Comparison of ENCODE assay signal across 9 cellular contexts in the genomic region with DNA sequence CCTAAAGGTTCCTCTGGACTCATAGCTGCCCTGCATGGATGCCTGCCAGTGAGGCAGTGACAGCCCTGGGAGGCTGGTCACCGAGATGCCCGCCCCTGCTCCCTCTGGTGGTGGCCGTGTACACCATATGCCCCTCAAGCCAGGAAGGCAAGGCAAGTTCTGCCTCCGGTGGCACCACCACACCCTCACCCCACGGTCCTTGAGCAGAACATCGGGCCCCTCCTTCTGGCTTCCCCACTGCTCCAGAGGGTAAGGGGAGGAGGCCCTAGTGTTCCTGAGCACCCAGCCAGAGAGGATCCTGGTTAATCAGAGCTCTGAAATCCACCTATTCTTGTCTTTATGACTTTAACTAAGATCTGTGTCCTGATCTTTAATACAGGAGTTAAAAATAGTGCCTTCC. TPM values are rescaled to one million over a fixed set of nuclear protein-coding genes. Genes with fewer than 3 reads are reported as not detected.
DNase-seq lines count a peak whose midpoint lies in the region; ATAC-seq, FAIRE-seq and TF ChIP-seq lines count a peak whose summit lies in the region.
"Had no signal": no experiment of that assay in that cellular context is flagged by ENCODE, and none has a peak within 500 bp of the region (broad histone marks: within the 10 kb centered on the region; RNA-seq: fewer than 3 reads in every experiment).

No MANE protein-coding gene starts in this region.

- ATAC-seq in HG02623 (IDR thresholded peaks at IDR 0.05; ENCODE audit: unreplicated experiment) (peak; percentile 55), K562 (peak; percentile 84)

- POLR2A ChIA-PET in RWPE1 (lab: Yijun Ruan, JAX; ENCODE audit: low non-redundant PET) (interaction anchor here (7.6 kb wide), 1 partner anchor 9 kb away, joined by 56 read pairs; a partner anchor contains a TSS), K562 (lab: Yijun Ruan, JAX) (interaction anchor here (0.7 to 6.8 kb wide), 6 partner anchors 10 to 373 kb away, joined by 3 to 70 read pairs (median 3); a partner anchor contains a TSS), HEK293T (lab: Yijun Ruan, JAX) (interaction anchor here (0.7 to 6.3 kb wide), 2 partner anchors 9 to 17 kb away, joined by 3 to 72 read pairs; a partner anchor contains a TSS)

- in situ Hi-C loops in K562 (cut with MboI): no loop called here

- H3K4me1 ChIP-seq in K562 (replicated peaks in 1 of 2; ENCODE audit: control insufficient read depth in 2 of 2, insufficient read depth in 2 of 2, low read length in 2 of 2): peaks cover 9 to 24% of the 10 kb centered on the region in 2 experiments; a peak in 4 of 5 replicates
- peaks cover 20% of the 10 kb centered on the region for H3K4me1 ChIP-seq in mesenchymal stem cell (ENCODE audit: control insufficient read depth, insufficient read depth, low read depth, low read length)

- H2BK15ac ChIP-seq in mesenchymal stem cell (ENCODE audit: low read depth, poor library complexity, severe bottlenecking): no peak overlapping the region

- H3K9me3 ChIP-seq in K562 (replicated peaks; ENCODE audit: control insufficient read depth, insufficient read depth, low read depth, low read length) (no peaks in the 10 kb centered on the region), mesenchymal stem cell (ENCODE audit: control insufficient read depth, low read length) (peaks cover 5% of the 10 kb centered on the region)

- H3K18ac ChIP-seq in mesenchymal stem cell (ENCODE audit: low read depth in 1 of 2, low read length in 2 of 2): peak overlapping the region in 1 of 2 experiments; percentile 5

- peak overlapping the region; percentile 11 for H2BK120ac ChIP-seq in mesenchymal stem cell (ENCODE audit: low read depth, low read length)

- H3K79me1 ChIP-seq in mesenchymal stem cell (replicated peaks; ENCODE audit: low read length, poor library complexity, severe bottlenecking): peaks cover 4% of the 10 kb centered on the region

- no peak overlapping the region for H2BK5ac ChIP-seq in mesenchymal stem cell (ENCODE audit: low read depth, low read length, poor library complexity, severe bottlenecking)

- peak; percentile 67 for FAIRE-seq in K562 (lab: Jason Lieb, UNC)

- peak; percentile 23 for DNase-seq in activated naive CD8-positive, alpha-beta T cell treated with anti-CD3 and anti-CD28 coated beads, Interleukin-2, amount 50 U/mL, for 16 hours (ENCODE audit: low read depth, low spot score)
- DNase-seq in activated naive CD8-positive, alpha-beta T cell treated with anti-CD3 and anti-CD28 coated beads for 36 hours: no peak
- DNase-seq in RWPE1 (ENCODE audit: low spot score) (no peak), K562 (ENCODE audit: extremely low read depth in 1 of 4, low spot score in 3 of 4) (peak; percentile 65 to 73 (median 68)), mesenchymal stem cell (peak; percentile 70), NCI-H187 treated with DMSO at 0.1 percent for 48 hours (lab: John Stamatoyannopoulos, UW) (no peak), HEK293T (ENCODE audit: extremely low spot score) (no peak)

- no peak overlapping the region for H4K91ac ChIP-seq in mesenchymal stem cell (ENCODE audit: low read length)

- TF ChIP-seq CTCF in RWPE1 (conservative IDR thresholded peaks at IDR 0.05; ENCODE audit: low read depth): no peak; the same call in 1 of the 2 replicates
- TF ChIP-seq CTCF in K562 (IDR thresholded peaks at IDR 0.05 in 2 of 3, conservative IDR thresholded peaks at IDR 0.05 in 1 of 3; ENCODE audit: insufficient read depth in 2 of 3, low read depth in 1 of 3, low read length in 3 of 3): peak; percentile 62 to 77 (median 76)

- no peak overlapping the region for H3K27ac Mint-ChIP-seq in activated naive CD8-positive, alpha-beta T cell treated with anti-CD3 and anti-CD28 coated beads for 36 hours
- H3K27ac Mint-ChIP-seq: stimulated activated naive CD8-positive, alpha-beta T cell treated with anti-CD3 and anti-CD28 coated beads, Interleukin-15, Interleukin-2, amounts not matched to agents 100 ng/mL and 50 ng/mL, for 24 hours had no signal

- no peaks in the 10 kb centered on the region for H3K79me2 ChIP-seq in K562 (ENCODE audit: control insufficient read depth, insufficient read depth, low read length)

- TF ChIP-seq EP300 in K562 (IDR thresholded peaks at IDR 0.05; ENCODE audit: low read length): no peak

- no peaks in the 10 kb centered on the region for H3K27me3 Mint-ChIP-seq in activated naive CD8-positive, alpha-beta T cell treated with anti-CD3 and anti-CD28 coated beads for 36 hours
- H3K27me3 Mint-ChIP-seq: stimulated activated naive CD8-positive, alpha-beta T cell treated with anti-CD3 and anti-CD28 coated beads, Interleukin-15, Interleukin-2, amounts not matched to agents 100 ng/mL and 50 ng/mL, for 24 hours had no signal

- peak overlapping the region; percentile 15 to 65 for H3K4ac ChIP-seq in mesenchymal stem cell (ENCODE audit: low read depth in 1 of 2, low read length in 2 of 2)

- H3K36me3 Mint-ChIP-seq in activated naive CD8-positive, alpha-beta T cell treated with anti-CD3 and anti-CD28 coated beads for 36 hours: no peaks in the 10 kb centered on the region

- H3K27ac ChIP-seq in RWPE1 (peak overlapping the region; percentile 99), K562 (ENCODE audit: extremely low read depth, low read depth, low read length) (no peak overlapping the region), mesenchymal stem cell (ENCODE audit: low read length, poor library complexity, severe bottlenecking) (no peak overlapping the region)

- H3K23ac ChIP-seq in mesenchymal stem cell (ENCODE audit: low read length in 2 of 2): no peak overlapping the region

- H3K9me3 Mint-ChIP-seq in activated naive CD8-positive, alpha-beta T cell treated with anti-CD3 and anti-CD28 coated beads for 36 hours: no peaks in the 10 kb centered on the region
- H3K9me3 Mint-ChIP-seq: stimulated activated naive CD8-positive, alpha-beta T cell treated with anti-CD3 and anti-CD28 coated beads, Interleukin-15, Interleukin-2, amounts not matched to agents 100 ng/mL and 50 ng/mL, for 24 hours had no signal

- H3K36me3 ChIP-seq in K562 (ENCODE audit: control insufficient read depth, insufficient read depth, low read length) (no peaks in the 10 kb centered on the region), mesenchymal stem cell (ENCODE audit: control insufficient read depth in 1 of 2, insufficient read depth in 2 of 2, low read depth in 1 of 2, low read length in 2 of 2) (peaks cover 24 to 45% of the 10 kb centered on the region in 2 experiments)

- H3K4me3 ChIP-seq in K562 (no peak overlapping the region), mesenchymal stem cell (ENCODE audit: insufficient read depth in 1 of 2, low read depth in 1 of 2, low read length in 2 of 2) (no peak overlapping the region)

- CTCF ChIA-PET in RWPE1 (lab: Yijun Ruan, JAX): interaction anchor here (0.6 to 3.4 kb wide), 7 partner anchors 8 to 1553 kb away, joined by 3 to 25 read pairs (median 3); a partner anchor contains a TSS
- CTCF ChIA-PET in K562 (lab: Yijun Ruan, JAX; ENCODE audit: low intra/inter-chr PET ratio): no interaction called here
- CTCF ChIA-PET in HEK293T (lab: Yijun Ruan, JAX): interaction anchor here (2.5 kb wide), 1 partner anchor 10 kb away, joined by 11 read pairs; a partner anchor contains a TSS

- WGBS in K562 (ENCODE audit: insufficient coverage, low coverage, missing lambda C conversion rate): 31% methylated on average over 5 of the region's 6 CpGs
- 13% methylated on average over 6 of the region's 6 CpGs for WGBS in mesenchymal stem cell

- H3K4me1 Mint-ChIP-seq in activated naive CD8-positive, alpha-beta T cell treated with anti-CD3 and anti-CD28 coated beads for 36 hours: peaks cover 2% of the 10 kb centered on the region

- BruUV-seq in K562 (replicated peaks; lab: Mats Ljungman, UMichigan): no TSS peak

- H3K27me3 ChIP-seq in K562 (ENCODE audit: control insufficient read depth in 2 of 2, insufficient read depth in 2 of 2, low read length in 2 of 2) (no peaks in the 10 kb centered on the region), mesenchymal stem cell (ENCODE audit: control insufficient read depth in 1 of 2, insufficient read depth in 1 of 2, low read length in 2 of 2) (no peaks in the 10 kb centered on the region)

- intact Hi-C loops in K562 (cut with micrococcal nuclease): no loop called here

- H2AFZ ChIP-seq in K562 (ENCODE audit: low read depth, low read length) (no peak overlapping the region), mesenchymal stem cell (ENCODE audit: low read depth, low read length) (no peak overlapping the region)

- peak overlapping the region; percentile 50 for H4K8ac ChIP-seq in mesenchymal stem cell (ENCODE audit: low read length)

- H3K9me1 ChIP-seq in K562 (ENCODE audit: control insufficient read depth, insufficient read depth, low read length): no peaks in the 10 kb centered on the region

- no peak overlapping the region for H3K14ac ChIP-seq in mesenchymal stem cell (ENCODE audit: low read length in 2 of 2)

- TF ChIP-seq POLR2A in K562 (conservative IDR thresholded peaks at IDR 0.05): no peak

- peak in 1 of 2 experiments; percentile 63; a peak in 3 of 4 replicates for TF ChIP-seq RAD21 in K562 (CRISPR knock-in tag; conservative IDR thresholded peaks at IDR 0.05 in 1 of 2, IDR thresholded peaks at IDR 0.05 in 1 of 2)

- H3K9ac ChIP-seq in K562 (ENCODE audit: insufficient read depth in 1 of 2, low read depth in 2 of 2, low read length in 2 of 2): peak overlapping the region in 1 of 2 experiments; percentile 68; a peak in 1 of 4 replicates
- H3K9ac ChIP-seq in mesenchymal stem cell (ENCODE audit: low read length): peak overlapping the region; percentile 47

- H2AK5ac ChIP-seq in mesenchymal stem cell (ENCODE audit: low read length, severe bottlenecking): no peak overlapping the region

- H3K4me2 ChIP-seq in K562 (ENCODE audit: insufficient read depth, low read length) (no peak overlapping the region), mesenchymal stem cell (ENCODE audit: low read length, poor library complexity, severe bottlenecking) (no peak overlapping the region)

- no peaks in the 10 kb centered on the region for H4K20me1 ChIP-seq in K562 (replicated peaks; ENCODE audit: control insufficient read depth, insufficient read depth, low read length)

- no peak overlapping the region for H2BK12ac ChIP-seq in mesenchymal stem cell (ENCODE audit: low read length in 2 of 2)

- H3K4me3 Mint-ChIP-seq in activated naive CD8-positive, alpha-beta T cell treated with anti-CD3 and anti-CD28 coated beads for 36 hours: no peak overlapping the region
- H3K4me3 Mint-ChIP-seq: stimulated activated naive CD8-positive, alpha-beta T cell treated with anti-CD3 and anti-CD28 coated beads, Interleukin-15, Interleukin-2, amounts not matched to agents 100 ng/mL and 50 ng/mL, for 24 hours had no signal

RNA-seq across cellular contexts. Expression of a gene that starts 1.6 kb away (rescaled TPM):
- not detected for total RNA-seq in activated naive CD8-positive, alpha-beta T cell treated with anti-CD3 and anti-CD28 coated beads for 36 hours
- total RNA-seq in K562 (2011; cell fraction: chromatin; rRNA removed; ENCODE audit: low replicate concordance): 0.51 TPM in 1 of 2 replicates, not detected in the other
- 1.5 TPM in 1 of 2 replicates, not detected in the other for total RNA-seq in K562 (2011; cell fraction: nucleolus; rRNA removed)
- not detected in 2 replicates for total RNA-seq in K562 (2011; cell fraction: nucleoplasm; rRNA removed)
- total RNA-seq in K562 (2014; rRNA removed) (0.41 TPM in 1 of 2 replicates, not detected in the other), K562 (2014; rRNA removed; fragmentation: Illumina TruSeq; extraction: Trizol) (0.15 TPM in 1 of 2 replicates, not detected in the other), K562 (2015; rRNA removed; fragmentation: Illumina TruSeq; extraction: Trizol) (not detected in 2 replicates), K562 (2021) (0.24 and 0.25 TPM in 2 replicates)
- polyA plus RNA-seq in K562 (2011; rRNA removed) (0.24 TPM in 1 of 2 replicates, not detected in the other), K562 (2014; fragmentation: Illumina TruSeq; extraction: Trizol) (0.52 TPM in 1 of 2 replicates, not detected in the other), K562 (2014; fragmentation: Nextera tagmentation; extraction: Ambion mirVana) (under 1 TPM in 1 of 2 experiments, not detected in 1; 0.10 TPM), K562 (2014; rRNA removed) (0.59 and 0.64 TPM in 2 replicates)
- 0.07 and 0.21 TPM in 2 replicates for polyA plus RNA-seq in K562 (2011; cell fraction: cytosol; rRNA removed)
- 0.27 and 0.64 TPM in 2 replicates for polyA plus RNA-seq in K562 (2011; cell fraction: nucleus; rRNA removed)
- polyA plus RNA-seq in K562 (2012): 0.15 and 0.20 TPM in 2 replicates
- polyA minus RNA-seq in K562 (2011; rRNA and poly(A)+ RNA removed): 0.21 TPM in 1 of 2 replicates, not detected in the other
- not detected in 2 replicates for polyA minus RNA-seq in K562 (2011; cell fraction: cytosol; rRNA and poly(A)+ RNA removed)
- not detected in 2 replicates for polyA minus RNA-seq in K562 (2011; cell fraction: nucleus; rRNA and poly(A)+ RNA removed)
- polyA plus RNA-seq in mesenchymal stem cell (2013, experiment 1 of 2): 0.07 TPM
- polyA plus RNA-seq in mesenchymal stem cell (2013, experiment 2 of 2): not detected

RNA-seq across cellular contexts. Expression of a gene that starts 4.7 kb away (rescaled TPM):
- not detected for total RNA-seq in activated naive CD8-positive, alpha-beta T cell treated with anti-CD3 and anti-CD28 coated beads for 36 hours
- total RNA-seq in K562 (2011; cell fraction: chromatin; rRNA removed; ENCODE audit: low replicate concordance): 0.65 and 1.3 TPM in 2 replicates
- 0.92 and 1.3 TPM in 2 replicates for total RNA-seq in K562 (2011; cell fraction: nucleolus; rRNA removed)
- 0.59 and 0.69 TPM in 2 replicates for total RNA-seq in K562 (2011; cell fraction: nucleoplasm; rRNA removed)
- total RNA-seq in K562 (2014; rRNA removed) (1.6 and 2.8 TPM in 2 replicates), K562 (2014; rRNA removed; fragmentation: Illumina TruSeq; extraction: Trizol) (1.4 and 2.4 TPM in 2 replicates), K562 (2015; rRNA removed; fragmentation: Illumina TruSeq; extraction: Trizol) (1.8 and 2.2 TPM in 2 replicates), K562 (2021) (3.2 and 4.3 TPM in 2 replicates)
- polyA plus RNA-seq in K562 (2011; rRNA removed) (2.1 and 6.1 TPM in 2 replicates), K562 (2014; fragmentation: Illumina TruSeq; extraction: Trizol) (4.8 and 6.1 TPM in 2 replicates), K562 (2014; fragmentation: Nextera tagmentation; extraction: Ambion mirVana) (1 to 10 TPM; 2.0 to 5.0 TPM), K562 (2014; rRNA removed) (6.9 and 9.0 TPM in 2 replicates)
- 2.9 and 14.8 TPM in 2 replicates for polyA plus RNA-seq in K562 (2011; cell fraction: cytosol; rRNA removed)
- 0.81 and 4.1 TPM in 2 replicates for polyA plus RNA-seq in K562 (2011; cell fraction: nucleus; rRNA removed)
- 4.6 and 5.8 TPM in 2 replicates for polyA plus RNA-seq in K562 (2012)
- polyA minus RNA-seq in K562 (2011; rRNA and poly(A)+ RNA removed): 0.63 and 1.3 TPM in 2 replicates
- 5.4 and 6.1 TPM in 2 replicates for polyA minus RNA-seq in K562 (2011; cell fraction: cytosol; rRNA and poly(A)+ RNA removed)
- polyA minus RNA-seq in K562 (2011; cell fraction: nucleus; rRNA and poly(A)+ RNA removed): 0.33 and 1.9 TPM in 2 replicates
- 123 TPM for polyA plus RNA-seq in mesenchymal stem cell (2013, experiment 1 of 2)
- polyA plus RNA-seq in mesenchymal stem cell (2013, experiment 2 of 2): 128 TPM

RNA-seq across cellular contexts. Expression of a gene that starts 9.6 kb away (rescaled TPM):
- 1 to 10 TPM; 5.7 to 5.9 TPM for total RNA-seq in activated naive CD8-positive, alpha-beta T cell treated with anti-CD3 and anti-CD28 coated beads for 36 hours
- total RNA-seq in K562 (2011; cell fraction: chromatin; rRNA removed; ENCODE audit: low replicate concordance): 24.7 and 50.2 TPM in 2 replicates
- total RNA-seq in K562 (2011; cell fraction: nucleolus; rRNA removed): 28.6 and 31.2 TPM in 2 replicates
- 27.3 and 31.8 TPM in 2 replicates for total RNA-seq in K562 (2011; cell fraction: nucleoplasm; rRNA removed)
- total RNA-seq in K562 (2014; rRNA removed) (48.8 and 58.0 TPM in 2 replicates), K562 (2014; rRNA removed; fragmentation: Illumina TruSeq; extraction: Trizol) (45.6 and 53.8 TPM in 2 replicates), K562 (2015; rRNA removed; fragmentation: Illumina TruSeq; extraction: Trizol) (46.5 and 49.2 TPM in 2 replicates), K562 (2021) (41.9 and 43.3 TPM in 2 replicates)
- polyA plus RNA-seq in K562 (2011; rRNA removed) (82.1 and 112 TPM in 2 replicates), K562 (2014; fragmentation: Illumina TruSeq; extraction: Trizol) (46.5 and 51.4 TPM in 2 replicates), K562 (2014; fragmentation: Nextera tagmentation; extraction: Ambion mirVana) (100 to 1,000 TPM; 128 to 129 TPM), K562 (2014; rRNA removed) (101 and 114 TPM in 2 replicates)
- 76.6 and 95.8 TPM in 2 replicates for polyA plus RNA-seq in K562 (2011; cell fraction: cytosol; rRNA removed)
- 77.0 and 81.9 TPM in 2 replicates for polyA plus RNA-seq in K562 (2011; cell fraction: nucleus; rRNA removed)
- polyA plus RNA-seq in K562 (2012): 90.6 and 94.3 TPM in 2 replicates
- polyA minus RNA-seq in K562 (2011; rRNA and poly(A)+ RNA removed): 26.7 and 43.1 TPM in 2 replicates
- 9.8 and 13.9 TPM in 2 replicates for polyA minus RNA-seq in K562 (2011; cell fraction: cytosol; rRNA and poly(A)+ RNA removed)
- polyA minus RNA-seq in K562 (2011; cell fraction: nucleus; rRNA and poly(A)+ RNA removed): 8.0 and 9.2 TPM in 2 replicates
- 420 TPM for polyA plus RNA-seq in mesenchymal stem cell (2013, experiment 1 of 2)
- polyA plus RNA-seq in mesenchymal stem cell (2013, experiment 2 of 2): 417 TPM

RNA-seq across cellular contexts. Expression of a gene that starts 10.6 kb away (rescaled TPM):
- total RNA-seq in activated naive CD8-positive, alpha-beta T cell treated with anti-CD3 and anti-CD28 coated beads for 36 hours: not detected
- total RNA-seq in K562 (2011; cell fraction: chromatin; rRNA removed; ENCODE audit: low replicate concordance): 3.4 and 6.9 TPM in 2 replicates
- total RNA-seq in K562 (2011; cell fraction: nucleolus; rRNA removed): 4.8 and 6.3 TPM in 2 replicates
- total RNA-seq in K562 (2011; cell fraction: nucleoplasm; rRNA removed): 5.9 and 8.4 TPM in 2 replicates
- total RNA-seq in K562 (2014; rRNA removed) (16.1 and 22.4 TPM in 2 replicates), K562 (2014; rRNA removed; fragmentation: Illumina TruSeq; extraction: Trizol) (4.6 and 5.7 TPM in 2 replicates), K562 (2015; rRNA removed; fragmentation: Illumina TruSeq; extraction: Trizol) (7.9 TPM in 2 replicates), K562 (2021) (12.7 and 14.1 TPM in 2 replicates)
- polyA plus RNA-seq in K562 (2011; rRNA removed) (27.3 and 30.1 TPM in 2 replicates), K562 (2014; fragmentation: Illumina TruSeq; extraction: Trizol) (14.4 and 15.0 TPM in 2 replicates), K562 (2014; fragmentation: Nextera tagmentation; extraction: Ambion mirVana) (under 1 TPM; 0.44 to 0.53 TPM), K562 (2014; rRNA removed) (24.4 and 27.1 TPM in 2 replicates)
- polyA plus RNA-seq in K562 (2011; cell fraction: cytosol; rRNA removed): 46.4 and 48.5 TPM in 2 replicates
- polyA plus RNA-seq in K562 (2011; cell fraction: nucleus; rRNA removed): 10.6 and 11.0 TPM in 2 replicates
- 27.9 and 39.5 TPM in 2 replicates for polyA plus RNA-seq in K562 (2012)
- polyA minus RNA-seq in K562 (2011; rRNA and poly(A)+ RNA removed): 12.5 and 25.6 TPM in 2 replicates
- polyA minus RNA-seq in K562 (2011; cell fraction: cytosol; rRNA and poly(A)+ RNA removed): 11.0 and 12.5 TPM in 2 replicates
- 2.2 and 4.4 TPM in 2 replicates for polyA minus RNA-seq in K562 (2011; cell fraction: nucleus; rRNA and poly(A)+ RNA removed)
- polyA plus RNA-seq in mesenchymal stem cell (2013, experiment 1 of 2): 0.29 TPM
- polyA plus RNA-seq in mesenchymal stem cell (2013, experiment 2 of 2): 0.25 TPM

RNA-seq across cellular contexts. Expression of a gene that starts 16.2 kb away (rescaled TPM):
- total RNA-seq in activated naive CD8-positive, alpha-beta T cell treated with anti-CD3 and anti-CD28 coated beads for 36 hours: 10 to 100 TPM; 94.3 to 98.1 TPM
- 128 and 182 TPM in 2 replicates for total RNA-seq in K562 (2011; cell fraction: chromatin; rRNA removed; ENCODE audit: low replicate concordance)
- 86.2 and 96.9 TPM in 2 replicates for total RNA-seq in K562 (2011; cell fraction: nucleolus; rRNA removed)
- total RNA-seq in K562 (2011; cell fraction: nucleoplasm; rRNA removed): 171 and 245 TPM in 2 replicates
- 60.8 and 75.6 TPM in 2 replicates for total RNA-seq in K562 (2014; rRNA removed)
- 53.0 and 54.8 TPM in 2 replicates for total RNA-seq in K562 (2014; rRNA removed; fragmentation: Illumina TruSeq; extraction: Trizol)
- 57.2 and 60.4 TPM in 2 replicates for total RNA-seq in K562 (2015; rRNA removed; fragmentation: Illumina TruSeq; extraction: Trizol)
- 79.2 and 79.6 TPM in 2 replicates for total RNA-seq in K562 (2021)
- polyA plus RNA-seq in K562 (2011; rRNA removed): 82.7 and 91.8 TPM in 2 replicates
- polyA plus RNA-seq in K562 (2011; cell fraction: cytosol; rRNA removed): 56.0 and 71.7 TPM in 2 replicates
- polyA plus RNA-seq in K562 (2011; cell fraction: nucleus; rRNA removed): 78.6 and 81.6 TPM in 2 replicates
- 59.7 and 63.1 TPM in 2 replicates for polyA plus RNA-seq in K562 (2012)
- 68.2 and 68.3 TPM in 2 replicates for polyA plus RNA-seq in K562 (2014; fragmentation: Illumina TruSeq; extraction: Trizol)
- 10 to 100 TPM; 10.2 to 10.3 TPM for polyA plus RNA-seq in K562 (2014; fragmentation: Nextera tagmentation; extraction: Ambion mirVana)
- 87.8 and 94.0 TPM in 2 replicates for polyA plus RNA-seq in K562 (2014; rRNA removed)
- 67.2 and 81.2 TPM in 2 replicates for polyA minus RNA-seq in K562 (2011; rRNA and poly(A)+ RNA removed)
- 25.4 and 25.8 TPM in 2 replicates for polyA minus RNA-seq in K562 (2011; cell fraction: cytosol; rRNA and poly(A)+ RNA removed)
- polyA minus RNA-seq in K562 (2011; cell fraction: nucleus; rRNA and poly(A)+ RNA removed): 61.4 and 84.9 TPM in 2 replicates
- polyA plus RNA-seq in mesenchymal stem cell (2013, experiment 1 of 2): 33.6 TPM
- polyA plus RNA-seq in mesenchymal stem cell (2013, experiment 2 of 2): 34.1 TPM

Comparison
In these comparisons a context has a peak if more than half of its experiments do, and no peak if none do; other contexts are left out.
1. DNase-seq: peak in activated naive CD8-positive, alpha-beta T cell treated with anti-CD3 and anti-CD28 coated beads, Interleukin-2, amount 50 U/mL, for 16 hours (single experiment), K562 (4 of 4) and mesenchymal stem cell (single experiment); none in activated naive CD8-positive, alpha-beta T cell treated with anti-CD3 and anti-CD28 coated beads for 36 hours (single experiment), RWPE1 (single experiment), NCI-H187 treated with DMSO at 0.1 percent for 48 hours (single experiment) and HEK293T (single experiment).